In genomic region chr9:120383999-120384924, GRCh38 we compare ENCODE assay signal across 1 cellular context.
TF ChIP-seq lines count a peak whose summit lies in the region.

No MANE protein-coding gene starts in this region.

TF ChIP-seq in HepG2, 621 proteins besides CTCF, POLR2A, EP300 and RAD21 (continued from another document and continues in another):
- TF ChIP-seq HNF1B (CRISPR knock-in tag; IDR thresholded peaks at IDR 0.05) = no peak
- TF ChIP-seq SNRNP70 (IDR thresholded peaks at IDR 0.05; ENCODE audit: low read depth, low read length) = no peak
- peak; percentile 85 for TF ChIP-seq ZMYM4 (CRISPR knock-in tag; IDR thresholded peaks at IDR 0.05)
- peak; percentile 58 for TF ChIP-seq PHF8 (CRISPR knock-in tag; IDR thresholded peaks at IDR 0.05)
- TF ChIP-seq, protein P1, sequence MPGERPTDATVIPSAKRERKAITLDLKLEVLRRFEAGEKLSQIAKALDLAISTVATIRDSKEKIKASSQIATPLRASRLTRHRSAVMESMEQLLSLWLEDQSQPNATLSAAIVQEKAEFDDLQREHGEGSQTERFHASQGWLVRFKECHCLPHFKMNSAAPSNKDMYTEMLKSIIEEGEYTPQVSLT (CRISPR knock-in tag; IDR thresholded peaks at IDR 0.05; ENCODE audit: borderline replicate concordance, low read depth) = no peak
- TF ChIP-seq, protein P2, sequence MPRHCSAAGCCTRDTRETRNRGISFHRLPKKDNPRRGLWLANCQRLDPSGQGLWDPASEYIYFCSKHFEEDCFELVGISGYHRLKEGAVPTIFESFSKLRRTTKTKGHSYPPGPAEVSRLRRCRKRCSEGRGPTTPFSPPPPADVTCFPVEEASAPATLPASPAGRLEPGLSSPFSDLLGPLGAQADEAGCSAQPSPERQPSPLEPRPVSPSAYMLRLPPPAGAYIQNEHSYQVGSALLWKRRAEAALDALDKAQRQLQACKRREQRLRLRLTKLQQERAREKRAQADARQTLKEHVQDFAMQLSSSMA (CRISPR knock-in tag; IDR thresholded peaks at IDR 0.05) = peak; percentile 64; the same call in 1 of the 2 replicates
- TF ChIP-seq PTBP1 (IDR thresholded peaks at IDR 0.05; ENCODE audit: low read depth, low read length, poor library complexity, severe bottlenecking) = no peak
- 0 out of 2 replicates have a peak, but pooled peaks have one; percentile 26 for TF ChIP-seq ZSCAN25 (CRISPR knock-in tag; IDR thresholded peaks at IDR 0.05)
- TF ChIP-seq ZNF124 (CRISPR knock-in tag; IDR thresholded peaks at IDR 0.05) = peak; percentile 67; the same call in 1 of the 2 replicates
- no peak for TF ChIP-seq ZNF557 (CRISPR knock-in tag; IDR thresholded peaks at IDR 0.05)
- peak; percentile 85 for TF ChIP-seq ZHX1 (CRISPR knock-in tag; IDR thresholded peaks at IDR 0.05; ENCODE audit: low read depth)
- TF ChIP-seq MTERF4 (CRISPR knock-in tag; IDR thresholded peaks at IDR 0.05) = no peak
- peak; percentile 65; the same call in 1 of the 2 replicates for TF ChIP-seq GATA4 (IDR thresholded peaks at IDR 0.05; ENCODE audit: borderline replicate concordance, low read depth)
- no peak for TF ChIP-seq KMT2A (CRISPR knock-in tag; IDR thresholded peaks at IDR 0.05)
- TF ChIP-seq, protein P3, sequence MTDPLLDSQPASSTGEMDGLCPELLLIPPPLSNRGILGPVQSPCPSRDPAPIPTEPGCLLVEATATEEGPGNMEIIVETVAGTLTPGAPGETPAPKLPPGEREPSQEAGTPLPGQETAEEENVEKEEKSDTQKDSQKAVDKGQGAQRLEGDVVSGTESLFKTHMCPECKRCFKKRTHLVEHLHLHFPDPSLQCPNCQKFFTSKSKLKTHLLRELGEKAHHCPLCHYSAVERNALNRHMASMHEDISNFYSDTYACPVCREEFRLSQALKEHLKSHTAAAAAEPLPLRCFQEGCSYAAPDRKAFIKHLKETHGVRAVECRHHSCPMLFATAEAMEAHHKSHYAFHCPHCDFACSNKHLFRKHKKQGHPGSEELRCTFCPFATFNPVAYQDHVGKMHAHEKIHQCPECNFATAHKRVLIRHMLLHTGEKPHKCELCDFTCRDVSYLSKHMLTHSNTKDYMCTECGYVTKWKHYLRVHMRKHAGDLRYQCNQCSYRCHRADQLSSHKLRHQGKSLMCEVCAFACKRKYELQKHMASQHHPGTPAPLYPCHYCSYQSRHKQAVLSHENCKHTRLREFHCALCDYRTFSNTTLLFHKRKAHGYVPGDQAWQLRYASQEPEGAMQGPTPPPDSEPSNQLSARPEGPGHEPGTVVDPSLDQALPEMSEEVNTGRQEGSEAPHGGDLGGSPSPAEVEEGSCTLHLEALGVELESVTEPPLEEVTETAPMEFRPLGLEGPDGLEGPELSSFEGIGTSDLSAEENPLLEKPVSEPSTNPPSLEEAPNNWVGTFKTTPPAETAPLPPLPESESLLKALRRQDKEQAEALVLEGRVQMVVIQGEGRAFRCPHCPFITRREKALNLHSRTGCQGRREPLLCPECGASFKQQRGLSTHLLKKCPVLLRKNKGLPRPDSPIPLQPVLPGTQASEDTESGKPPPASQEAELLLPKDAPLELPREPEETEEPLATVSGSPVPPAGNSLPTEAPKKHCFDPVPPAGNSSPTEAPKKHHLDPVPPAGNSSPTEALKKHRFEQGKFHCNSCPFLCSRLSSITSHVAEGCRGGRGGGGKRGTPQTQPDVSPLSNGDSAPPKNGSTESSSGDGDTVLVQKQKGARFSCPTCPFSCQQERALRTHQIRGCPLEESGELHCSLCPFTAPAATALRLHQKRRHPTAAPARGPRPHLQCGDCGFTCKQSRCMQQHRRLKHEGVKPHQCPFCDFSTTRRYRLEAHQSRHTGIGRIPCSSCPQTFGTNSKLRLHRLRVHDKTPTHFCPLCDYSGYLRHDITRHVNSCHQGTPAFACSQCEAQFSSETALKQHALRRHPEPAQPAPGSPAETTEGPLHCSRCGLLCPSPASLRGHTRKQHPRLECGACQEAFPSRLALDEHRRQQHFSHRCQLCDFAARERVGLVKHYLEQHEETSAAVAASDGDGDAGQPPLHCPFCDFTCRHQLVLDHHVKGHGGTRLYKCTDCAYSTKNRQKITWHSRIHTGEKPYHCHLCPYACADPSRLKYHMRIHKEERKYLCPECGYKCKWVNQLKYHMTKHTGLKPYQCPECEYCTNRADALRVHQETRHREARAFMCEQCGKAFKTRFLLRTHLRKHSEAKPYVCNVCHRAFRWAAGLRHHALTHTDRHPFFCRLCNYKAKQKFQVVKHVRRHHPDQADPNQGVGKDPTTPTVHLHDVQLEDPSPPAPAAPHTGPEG (CRISPR knock-in tag; IDR thresholded peaks at IDR 0.05) = peak; percentile 86
- no peak for TF ChIP-seq SCMH1 (CRISPR knock-in tag; IDR thresholded peaks at IDR 0.05; ENCODE audit: borderline replicate concordance)
- no peak for TF ChIP-seq ZNF33A (CRISPR knock-in tag; IDR thresholded peaks at IDR 0.05; ENCODE audit: borderline replicate concordance)
- TF ChIP-seq, protein P4, sequence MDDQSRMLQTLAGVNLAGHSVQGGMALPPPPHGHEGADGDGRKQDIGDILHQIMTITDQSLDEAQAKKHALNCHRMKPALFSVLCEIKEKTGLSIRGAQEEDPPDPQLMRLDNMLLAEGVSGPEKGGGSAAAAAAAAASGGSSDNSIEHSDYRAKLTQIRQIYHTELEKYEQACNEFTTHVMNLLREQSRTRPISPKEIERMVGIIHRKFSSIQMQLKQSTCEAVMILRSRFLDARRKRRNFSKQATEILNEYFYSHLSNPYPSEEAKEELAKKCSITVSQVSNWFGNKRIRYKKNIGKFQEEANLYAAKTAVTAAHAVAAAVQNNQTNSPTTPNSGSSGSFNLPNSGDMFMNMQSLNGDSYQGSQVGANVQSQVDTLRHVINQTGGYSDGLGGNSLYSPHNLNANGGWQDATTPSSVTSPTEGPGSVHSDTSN (CRISPR knock-in tag; IDR thresholded peaks at IDR 0.05; ENCODE audit: borderline replicate concordance) = no peak
- TF ChIP-seq NR2F6 (IDR thresholded peaks at IDR 0.05) = peak; percentile 83
- peak; percentile 75 for TF ChIP-seq NR2F6 (CRISPR knock-in tag; IDR thresholded peaks at IDR 0.05)
- no peak for TF ChIP-seq GLMP (CRISPR knock-in tag; IDR thresholded peaks at IDR 0.05; ENCODE audit: borderline replicate concordance)
- TF ChIP-seq ZNF775 (CRISPR knock-in tag; IDR thresholded peaks at IDR 0.05; ENCODE audit: borderline replicate concordance) = no peak; the same call in 1 of the 2 replicates
- peak; percentile 70 for TF ChIP-seq ELF1 (CRISPR knock-in tag; IDR thresholded peaks at IDR 0.05)
- TF ChIP-seq, protein P5, sequence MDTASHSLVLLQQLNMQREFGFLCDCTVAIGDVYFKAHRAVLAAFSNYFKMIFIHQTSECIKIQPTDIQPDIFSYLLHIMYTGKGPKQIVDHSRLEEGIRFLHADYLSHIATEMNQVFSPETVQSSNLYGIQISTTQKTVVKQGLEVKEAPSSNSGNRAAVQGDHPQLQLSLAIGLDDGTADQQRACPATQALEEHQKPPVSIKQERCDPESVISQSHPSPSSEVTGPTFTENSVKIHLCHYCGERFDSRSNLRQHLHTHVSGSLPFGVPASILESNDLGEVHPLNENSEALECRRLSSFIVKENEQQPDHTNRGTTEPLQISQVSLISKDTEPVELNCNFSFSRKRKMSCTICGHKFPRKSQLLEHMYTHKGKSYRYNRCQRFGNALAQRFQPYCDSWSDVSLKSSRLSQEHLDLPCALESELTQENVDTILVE (CRISPR knock-in tag; IDR thresholded peaks at IDR 0.05) = no peak
- TF ChIP-seq ELF4 (CRISPR knock-in tag; IDR thresholded peaks at IDR 0.05; ENCODE audit: borderline replicate concordance) = no peak
- TF ChIP-seq ZNF292 (CRISPR knock-in tag; IDR thresholded peaks at IDR 0.05; ENCODE audit: borderline replicate concordance, low read depth) = peak; percentile 98
- TF ChIP-seq ZNF275 (CRISPR knock-in tag; IDR thresholded peaks at IDR 0.05; ENCODE audit: borderline replicate concordance) = peak; percentile 60; the same call in 1 of the 2 replicates
- peak; percentile 72; the same call in 1 of the 2 replicates for TF ChIP-seq GTF3A (CRISPR knock-in tag; conservative IDR thresholded peaks at IDR 0.05)
- TF ChIP-seq ZSCAN30 (CRISPR knock-in tag; IDR thresholded peaks at IDR 0.05) = peak; percentile 96; the same call in 1 of the 2 replicates
- no peak for TF ChIP-seq CBX1 (IDR thresholded peaks at IDR 0.05; ENCODE audit: low read depth)
- peak; percentile 80 for TF ChIP-seq RBFOX2 (IDR thresholded peaks at IDR 0.05; ENCODE audit: low read depth, low read length)
- peak; percentile 44; the same call in 1 of the 2 replicates for TF ChIP-seq SP4 (CRISPR knock-in tag; IDR thresholded peaks at IDR 0.05)
- no peak; the same call in 1 of the 2 replicates for TF ChIP-seq MIXL1 (CRISPR knock-in tag; IDR thresholded peaks at IDR 0.05)
- TF ChIP-seq, protein P6, sequence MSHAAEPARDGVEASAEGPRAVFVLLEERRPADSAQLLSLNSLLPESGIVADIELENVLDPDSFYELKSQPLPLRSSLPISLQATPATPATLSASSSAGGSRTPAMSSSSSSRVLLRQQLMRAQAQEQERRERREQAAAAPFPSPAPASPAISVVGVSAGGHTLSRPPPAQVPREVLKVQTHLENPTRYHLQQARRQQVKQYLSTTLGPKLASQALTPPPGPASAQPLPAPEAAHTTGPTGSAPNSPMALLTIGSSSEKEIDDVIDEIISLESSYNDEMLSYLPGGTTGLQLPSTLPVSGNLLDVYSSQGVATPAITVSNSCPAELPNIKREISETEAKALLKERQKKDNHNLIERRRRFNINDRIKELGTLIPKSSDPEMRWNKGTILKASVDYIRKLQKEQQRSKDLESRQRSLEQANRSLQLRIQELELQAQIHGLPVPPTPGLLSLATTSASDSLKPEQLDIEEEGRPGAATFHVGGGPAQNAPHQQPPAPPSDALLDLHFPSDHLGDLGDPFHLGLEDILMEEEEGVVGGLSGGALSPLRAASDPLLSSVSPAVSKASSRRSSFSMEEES (CRISPR knock-in tag; IDR thresholded peaks at IDR 0.05) = no peak
- no peak for TF ChIP-seq E2F2 (CRISPR knock-in tag; IDR thresholded peaks at IDR 0.05; ENCODE audit: borderline replicate concordance)
- TF ChIP-seq ATM (IDR thresholded peaks at IDR 0.05; ENCODE audit: borderline replicate concordance) = no peak
